In the genomic region with DNA sequence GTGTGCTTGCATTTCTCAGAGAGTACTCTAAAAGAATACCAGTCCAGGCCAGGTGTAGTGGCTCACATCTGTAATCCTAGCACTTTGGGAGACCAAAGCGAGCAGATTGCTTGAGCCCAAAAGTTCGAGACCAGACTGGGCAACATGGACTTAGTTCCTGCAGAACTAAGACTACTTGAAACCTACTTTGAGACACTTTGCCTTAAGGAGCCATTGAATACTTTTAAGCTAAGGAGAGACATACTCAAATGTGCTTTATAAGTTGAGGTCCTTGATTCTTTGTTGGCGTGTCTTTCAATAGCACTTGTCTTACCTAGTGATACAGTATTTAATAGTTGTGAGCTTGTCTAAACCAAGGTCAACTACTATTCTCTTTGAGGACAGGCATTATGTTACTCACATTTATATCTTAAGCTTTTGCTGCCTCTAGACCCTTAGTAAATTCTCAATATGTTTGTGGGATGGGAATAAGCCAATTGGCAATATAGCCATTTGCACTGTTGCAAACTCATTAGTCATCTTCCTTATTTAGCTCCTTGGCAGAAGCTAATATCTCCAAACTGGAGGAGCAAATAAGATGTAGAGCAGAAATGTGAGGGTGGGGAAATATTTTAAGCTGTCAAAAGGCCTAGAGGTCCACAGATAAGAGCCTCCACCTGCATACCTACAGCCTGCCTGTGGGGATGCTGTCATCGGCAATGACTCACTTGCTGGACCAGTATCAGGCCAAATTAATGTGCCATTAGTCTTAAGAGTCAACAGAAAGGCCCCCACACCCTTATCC, we compare ENCODE assay signal across 22 cellular contexts. TPM values are rescaled to one million over a fixed set of nuclear protein-coding genes. Genes with fewer than 3 reads are reported as not detected.
DNase-seq lines count a peak whose midpoint lies in the region; ATAC-seq and TF ChIP-seq lines count a peak whose summit lies in the region.
"Had no signal": no experiment of that assay in that cellular context is flagged by ENCODE, and none has a peak within 500 bp of the region (broad histone marks: within the 10 kb centered on the region; RNA-seq: fewer than 3 reads in every experiment).

No MANE protein-coding gene starts in this region.

- DNase-seq in left ventricle myocardium superior: no peak
- no peak for DNase-seq in left ventricle myocardium inferior
- peak; percentile 65 for DNase-seq in astrocyte of the hippocampus (ENCODE audit: low read depth, low spot score)
- DNase-seq in kidney tubule cell (ENCODE audit: low spot score): peak; percentile 20
- DNase-seq in colonic mucosa: no peak
- no peak for DNase-seq in ascending aorta (ENCODE audit: low spot score in 2 of 2)
- DNase-seq: ACHN; activated naive CD4-positive, alpha-beta T cell treated with anti-CD3 and anti-CD28 coated beads for 36 hours; activated T-cell treated with anti-CD3 and anti-CD28 coated beads, Interleukin-2, amount 50 U/mL, for 1 hour; anterior cingulate cortex; CD4-positive, alpha-beta memory T cell; mesenchymal stem cell; NCI-H2029; NCI-H510A; SHP77; T-helper 1 cell had no signal

- no peak overlapping the region for H3K27ac ChIP-seq in left ventricle myocardium inferior (replicated peaks)
- no peak overlapping the region for H3K27ac ChIP-seq in colonic mucosa
- no peak overlapping the region for H3K27ac ChIP-seq in ascending aorta
- H3K27ac ChIP-seq: thoracic aorta had no signal

- H3K27me3 ChIP-seq in left ventricle myocardium inferior (ENCODE audit: low read depth) (no peaks in the 10 kb centered on the region), colonic mucosa (no peaks in the 10 kb centered on the region), ascending aorta (no peaks in the 10 kb centered on the region)

- no peak overlapping the region for H3K4me3 ChIP-seq in left ventricle myocardium inferior
- no peak overlapping the region for H3K4me3 ChIP-seq in colonic mucosa
- no peak overlapping the region for H3K4me3 ChIP-seq in ascending aorta
- H3K4me3 ChIP-seq: GM23338, thoracic aorta had no signal

- H3K9ac ChIP-seq in colonic mucosa (ENCODE audit: low read depth in 2 of 2, low read length in 2 of 2): no peak overlapping the region

- peak; percentile 57 for ATAC-seq in left ventricle myocardium superior
- no peak for ATAC-seq in GM19452 (IDR thresholded peaks at IDR 0.05; ENCODE audit: unreplicated experiment)
- no peak for ATAC-seq in GM21367 (IDR thresholded peaks at IDR 0.05; ENCODE audit: unreplicated experiment)
- ATAC-seq: GM23338; natural killer cell treated with Interleukin-12 subunit alpha and Interleukin-12 subunit beta and Interleukin-15 and Interleukin-18, amount 100 ng/mL, for 72 hours; stimulated activated memory B cell treated with anti-CD40 and anti-IgM and Interleukin-4, amounts not matched to agents 10 μg/mL and 1 μg/mL and 100 μg/mL, for 72 hours had no signal

- H3K9me3 ChIP-seq in left ventricle myocardium inferior (replicated peaks): no peaks in the 10 kb centered on the region
- no peaks in the 10 kb centered on the region for H3K9me3 ChIP-seq in colonic mucosa
- H3K9me3 ChIP-seq in ascending aorta: no peaks in the 10 kb centered on the region
- H3K9me3 ChIP-seq: thoracic aorta had no signal

- TF ChIP-seq CTCF in left ventricle myocardium inferior (IDR thresholded peaks at IDR 0.05; ENCODE audit: borderline replicate concordance) (no peak), colonic mucosa (IDR thresholded peaks at IDR 0.05) (no peak), ascending aorta (IDR thresholded peaks at IDR 0.05) (no peak)

- H3K36me3 ChIP-seq in left ventricle myocardium inferior (peaks cover 98% of the 10 kb centered on the region), colonic mucosa (no peaks in the 10 kb centered on the region), ascending aorta (peaks cover 53 to 87% of the 10 kb centered on the region in 2 donors)

- H3K4me1 ChIP-seq in left ventricle myocardium inferior (peaks cover 6% of the 10 kb centered on the region), colonic mucosa (no peaks in the 10 kb centered on the region), ascending aorta (no peaks in the 10 kb centered on the region)

- intact Hi-C loops in left ventricle myocardium superior (cut with micrococcal nuclease) (no loop called here), left ventricle myocardium inferior (cut with micrococcal nuclease) (no loop called here), colonic mucosa (cut with DNase I) (no loop called here), ascending aorta (cut with DNase I) (no loop called here)

RNA-seq across cellular contexts. Expression of gene SCPEP1, which starts 16.3 kb away (rescaled TPM):
- total RNA-seq in left ventricle myocardium superior: 90.0 TPM
- total RNA-seq in left ventricle myocardium inferior: 70.2 TPM
- 10 to 100 TPM; 13.7 to 22.9 TPM for total RNA-seq in colonic mucosa
- total RNA-seq in ascending aorta: 76.2 TPM

RNA-seq across cellular contexts. Expression of gene COIL, which starts 33.4 kb away (rescaled TPM):
- total RNA-seq in left ventricle myocardium superior (8.1 TPM), left ventricle myocardium inferior (8.2 TPM), colonic mucosa (10 to 100 TPM; 14.1 to 14.8 TPM), ascending aorta (4.8 TPM)

Comparison
In these comparisons a context has a peak if more than half of its experiments do, and no peak if none do; other contexts are left out.
1. DNase-seq: peak in astrocyte of the hippocampus (single experiment) and kidney tubule cell (single experiment); none in left ventricle myocardium superior (single experiment), left ventricle myocardium inferior (single experiment), colonic mucosa (single experiment) and ascending aorta (0 of 2).